In genomic region chr6:47669684-47670515, GRCh38 we compare ENCODE assay signal across 9 cellular contexts. TPM values are rescaled to one million over a fixed set of nuclear protein-coding genes. Genes with fewer than 3 reads are reported as not detected.
A peak's percentile ranks its signal among the peaks of the same experiment; 100 is the strongest.
DNase-seq lines count a peak whose midpoint lies in the region; ATAC-seq and TF ChIP-seq lines count a peak whose summit lies in the region.
"Had no signal": no experiment of that assay in that cellular context is flagged by ENCODE, and none has a peak within 500 bp of the region (broad histone marks: within the 10 kb centered on the region; RNA-seq: fewer than 3 reads in every experiment).

No MANE protein-coding gene starts in this region.

- H3K27ac Mint-ChIP-seq in naive thymus-derived CD8-positive, alpha-beta T cell: peak overlapping the region in 1 of 10 donors; percentile 62
- no peak overlapping the region for H3K27ac Mint-ChIP-seq in CD8-positive, alpha-beta memory T cell

- H3K4me3 ChIP-seq in CD8-positive, alpha-beta memory T cell (ENCODE audit: low read length): no peak overlapping the region

- H3K27ac ChIP-seq in epithelial cell of prostate: peak overlapping the region; percentile 86
- H3K27ac ChIP-seq in CD8-positive, alpha-beta memory T cell (ENCODE audit: low read depth, low read length): no peak overlapping the region

- no peaks in the 10 kb centered on the region for H3K9me3 ChIP-seq in CD8-positive, alpha-beta memory T cell (ENCODE audit: low read length)

- H3K27me3 ChIP-seq in CD8-positive, alpha-beta memory T cell (ENCODE audit: insufficient read depth, low read length, poor library complexity, severe bottlenecking): peaks cover 5% of the 10 kb centered on the region

- DNase-seq in ELF-1 (ENCODE audit: low read depth, low spot score) (peak; percentile 73), NCI-H524 (lab: John Stamatoyannopoulos, UW) (peak; percentile 69 to 92), epithelial cell of prostate (ENCODE audit: low read depth, low spot score) (peak; percentile 89), pons (ENCODE audit: low spot score) (peak; percentile 8), omental fat pad (ENCODE audit: low spot score) (no peak)
- no peak for DNase-seq in naive thymus-derived CD8-positive, alpha-beta T cell
- DNase-seq in CD8-positive, alpha-beta memory T cell: no peak

- H3K4me1 Mint-ChIP-seq in naive thymus-derived CD8-positive, alpha-beta T cell: no peaks in the 10 kb centered on the region
- H3K4me1 Mint-ChIP-seq in CD8-positive, alpha-beta memory T cell: no peaks in the 10 kb centered on the region

- H3K27me3 Mint-ChIP-seq in naive thymus-derived CD8-positive, alpha-beta T cell: peaks cover 15 to 54% (median 24%) of the 10 kb centered on the region in 5 donors
- peaks cover 23 to 45% of the 10 kb centered on the region in 2 donors for H3K27me3 Mint-ChIP-seq in CD8-positive, alpha-beta memory T cell

- H3K9me3 Mint-ChIP-seq in naive thymus-derived CD8-positive, alpha-beta T cell: no peaks in the 10 kb centered on the region
- H3K9me3 Mint-ChIP-seq in CD8-positive, alpha-beta memory T cell: peaks cover 0 to 2% (median 0%) of the 10 kb centered on the region in 5 donors

- CTCF ChIA-PET in CD8-positive, alpha-beta memory T cell (lab: Charles Lee): no interaction called here

- no peaks in the 10 kb centered on the region for H3K36me3 Mint-ChIP-seq in naive thymus-derived CD8-positive, alpha-beta T cell
- H3K36me3 Mint-ChIP-seq in CD8-positive, alpha-beta memory T cell: no peaks in the 10 kb centered on the region

- no peaks in the 10 kb centered on the region for H3K36me3 ChIP-seq in CD8-positive, alpha-beta memory T cell (ENCODE audit: insufficient read depth, low read length)

- H3K4me1 ChIP-seq in CD8-positive, alpha-beta memory T cell (ENCODE audit: insufficient read depth, low read length): no peaks in the 10 kb centered on the region

- POLR2A ChIA-PET in naive thymus-derived CD8-positive, alpha-beta T cell (lab: Charles Lee): no interaction called here
- POLR2A ChIA-PET in CD8-positive, alpha-beta memory T cell (lab: Charles Lee): no interaction called here

- TF ChIP-seq CTCF in omental fat pad (IDR thresholded peaks at IDR 0.05): no peak

- no peak overlapping the region for H3K4me3 Mint-ChIP-seq in naive thymus-derived CD8-positive, alpha-beta T cell
- no peak overlapping the region for H3K4me3 Mint-ChIP-seq in CD8-positive, alpha-beta memory T cell

- ATAC-seq in GM21619 (IDR thresholded peaks at IDR 0.05; ENCODE audit: unreplicated experiment) (no peak), omental fat pad (ENCODE audit: low FRiP score) (no peak)
- ATAC-seq in naive thymus-derived CD8-positive, alpha-beta T cell: no peak
- ATAC-seq: activated CD4-positive, CD25-positive, alpha-beta regulatory T cell treated with anti-CD3 and anti-CD28 coated beads, Interleukin-2, amount 50 U/mL, for 24 hours had no signal

RNA-seq across cellular contexts. Expression of gene ADGRF4, which starts 28.5 kb away (rescaled TPM):
- not detected for total RNA-seq in naive thymus-derived CD8-positive, alpha-beta T cell
- polyA plus RNA-seq in naive thymus-derived CD8-positive, alpha-beta T cell: not detected
- under 1 TPM in 2 of 4 donors, not detected in 2; 0.19 to 0.48 TPM for total RNA-seq in omental fat pad
- total RNA-seq in CD8-positive, alpha-beta memory T cell: not detected
- not detected for polyA plus RNA-seq in CD8-positive, alpha-beta memory T cell

Comparison
In these comparisons a context has a peak if more than half of its experiments do, and no peak if none do; other contexts are left out.
1. DNase-seq: peak in ELF-1 (single experiment), NCI-H524 (2 of 2), epithelial cell of prostate (single experiment) and pons (single experiment); none in naive thymus-derived CD8-positive, alpha-beta T cell (0 of 10), omental fat pad (single experiment) and CD8-positive, alpha-beta memory T cell (0 of 5).